ENCODE assay signal across 9 cellular contexts in the genomic region with DNA sequence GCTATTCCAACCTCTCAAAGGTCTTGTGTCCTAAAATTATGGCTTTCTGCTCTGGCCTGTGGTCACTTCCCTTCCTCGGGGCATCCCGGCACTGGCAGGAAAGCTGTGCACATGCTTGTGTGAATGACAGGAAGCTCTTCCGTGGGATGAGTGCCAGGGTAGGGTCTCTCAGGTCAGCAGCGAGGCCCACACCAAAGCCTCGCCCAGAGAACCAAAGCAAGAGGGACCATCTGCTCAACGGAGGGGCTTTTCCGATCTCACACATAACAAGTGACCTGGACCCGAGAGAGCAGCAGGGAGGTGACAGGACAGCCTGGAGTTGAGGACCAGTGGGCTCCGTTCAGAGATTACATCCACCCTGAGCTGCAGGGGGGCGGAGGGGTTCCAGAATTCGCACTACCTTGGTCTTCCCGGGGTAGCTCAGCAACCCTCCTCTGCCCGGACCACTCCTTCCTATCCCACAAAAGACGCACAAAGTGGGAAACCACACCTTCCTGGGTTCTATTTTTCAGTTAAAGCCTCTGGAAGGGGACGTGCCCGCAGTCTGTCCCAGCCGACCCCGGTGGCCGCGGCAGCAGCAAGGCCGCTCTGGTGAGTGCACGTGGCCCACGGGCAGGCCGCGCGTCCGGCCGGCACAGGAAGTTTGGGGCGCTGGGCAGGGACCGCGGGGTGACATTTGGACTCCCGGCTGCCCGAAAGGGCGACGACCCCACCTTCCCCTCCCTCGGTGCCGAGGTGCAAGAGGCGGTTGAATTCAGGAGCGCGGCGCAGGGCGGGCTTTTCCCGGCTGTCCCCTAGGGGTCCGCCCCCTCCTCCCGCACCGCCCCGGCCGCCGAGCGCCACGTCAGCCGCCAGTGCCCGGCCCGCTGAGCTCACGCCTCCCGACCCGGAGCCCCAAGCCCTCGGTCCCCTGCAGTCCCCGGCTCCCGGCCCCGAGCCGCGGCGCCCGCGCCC. TPM values are rescaled to one million over a fixed set of nuclear protein-coding genes. Genes with fewer than 3 reads are reported as not detected.
DNase-seq lines count a peak whose midpoint lies in the region; ATAC-seq, FAIRE-seq and TF ChIP-seq lines count a peak whose summit lies in the region.
"Had no signal": no experiment of that assay in that cellular context is flagged by ENCODE, and none has a peak within 500 bp of the region (broad histone marks: within the 10 kb centered on the region; RNA-seq: fewer than 3 reads in every experiment).

No MANE protein-coding gene starts in this region.

- peaks cover 5% of the 10 kb centered on the region for H3K9me1 ChIP-seq in K562 (ENCODE audit: control insufficient read depth, insufficient read depth, low read length)

- H3F3A ChIP-seq in SK-N-SH (replicated peaks; ENCODE audit: insufficient read depth), result peaks cover 3% of the 10 kb centered on the region

- no peak for TF ChIP-seq CTCF in SK-N-SH (IDR thresholded peaks at IDR 0.05)
- TF ChIP-seq CTCF in K562 (IDR thresholded peaks at IDR 0.05 in 2 of 3, conservative IDR thresholded peaks at IDR 0.05 in 1 of 3; ENCODE audit: insufficient read depth in 2 of 3, low read depth in 1 of 3, low read length in 3 of 3), result no peak

- H2AFZ ChIP-seq in SK-N-SH (ENCODE audit: low read depth), result peak overlapping the region; percentile 33; the same call in 1 of the 2 replicates
- H2AFZ ChIP-seq in K562 (ENCODE audit: low read depth, low read length), result peak overlapping the region; percentile 71

- no peaks in the 10 kb centered on the region for H3K27me3 ChIP-seq in BLaER1 treated with 17β-estradiol and CSF1 and Interleukin-3, amounts not matched to agents 10 nM and 100 nM
- H3K27me3 ChIP-seq in SK-N-SH (ENCODE audit: insufficient read depth), result peaks cover 6% of the 10 kb centered on the region; the same call in 1 of the 2 replicates
- H3K27me3 ChIP-seq in K562 (ENCODE audit: control insufficient read depth in 2 of 2, insufficient read depth in 2 of 2, low read length in 2 of 2), result peaks cover 5 to 14% of the 10 kb centered on the region in 2 experiments; a peak in 3 of 5 replicates

- POLR2A ChIA-PET in SK-N-SH (lab: Yijun Ruan, JAX), result interaction anchor here (1.0 kb wide), 1 partner anchor 16 kb away, joined by 3 read pairs; no protein-coding TSS in a partner anchor
- POLR2A ChIA-PET in K562 (lab: Yijun Ruan, JAX), result interaction anchor here (0.7 to 4.5 kb wide), 6 partner anchors 8 to 520 kb away, joined by 3 to 29 read pairs (median 3); partner anchors contain the start of gene BLOC1S5

- WGBS in SK-N-SH (ENCODE audit: low lambda C conversion rate), result 4% methylated on average over 12 of the region's 66 CpGs
- WGBS in K562 (ENCODE audit: insufficient coverage, low coverage, missing lambda C conversion rate), result 2% methylated on average over 35 of the region's 66 CpGs

- no peaks in the 10 kb centered on the region; the same call in 1 of the 2 replicates for H3K9me2 ChIP-seq in SK-N-SH

- no peaks in the 10 kb centered on the region for H3K9me3 ChIP-seq in BLaER1 treated with 17β-estradiol and CSF1 and Interleukin-3, amounts not matched to agents 10 nM and 100 nM (replicated peaks in 1 of 11)
- H3K9me3 ChIP-seq in SK-N-SH, result no peaks in the 10 kb centered on the region
- no peaks in the 10 kb centered on the region for H3K9me3 ChIP-seq in K562 (replicated peaks; ENCODE audit: control insufficient read depth, insufficient read depth, low read depth, low read length)
- H3K9me3 ChIP-seq in iPS-18c (ENCODE audit: control insufficient read depth, insufficient read depth, low read length), result no peaks in the 10 kb centered on the region

- FAIRE-seq in K562 (lab: Jason Lieb, UNC), result no peak
- FAIRE-seq: TTC549 had no signal

- peak; percentile 91 for DNase-seq in SK-N-SH
- peak; percentile 78 to 86 (median 84) for DNase-seq in K562 (ENCODE audit: extremely low read depth in 1 of 4, low spot score in 3 of 4)
- no peak for DNase-seq in NCI-H1436 (lab: John Stamatoyannopoulos, UW)

- BruUV-seq in K562 (replicated peaks; lab: Mats Ljungman, UMichigan), result TSS peak; percentile 45

- intact Hi-C loops in K562 (cut with micrococcal nuclease), result loop anchor here (5.0 kb wide), 2 partner anchors 68 to 153 kb away; partner anchors contain the start of gene BLOC1S5

- in situ Hi-C loops in K562 (cut with MboI), result no loop called here

- peak overlapping the region; percentile 79 to 92 (median 88) for H3K4me3 ChIP-seq in BLaER1 treated with 17β-estradiol and CSF1 and Interleukin-3, amounts not matched to agents 10 nM and 100 nM
- H3K4me3 ChIP-seq in SK-N-SH (ENCODE audit: low read depth in 2 of 2, low read length in 1 of 2), result peak overlapping the region; percentile 72 to 85
- H3K4me3 ChIP-seq in K562, result peak overlapping the region; percentile 75
- peak overlapping the region; percentile 78 for H3K4me3 ChIP-seq in iPS-18c (ENCODE audit: insufficient read depth, low read depth, low read length)
- peak overlapping the region; percentile 58 to 97 (median 86) for H3K4me3 ChIP-seq in skin epidermis

- TF ChIP-seq POLR2A in K562 (conservative IDR thresholded peaks at IDR 0.05), result peak; percentile 64

- H3K27ac ChIP-seq in BLaER1 treated with 17β-estradiol and CSF1 and Interleukin-3, amounts not matched to agents 10 nM and 100 nM, result peak overlapping the region; percentile 75 to 90 (median 82); a peak in 21 of 22 replicates
- H3K27ac ChIP-seq in SK-N-SH (ENCODE audit: low read depth in 2 of 2, low read length in 1 of 2) (peak overlapping the region; percentile 43 to 65; a peak in 3 of 4 replicates), K562 (ENCODE audit: extremely low read depth, low read depth, low read length) (peak overlapping the region; percentile 77), skin epidermis (peak overlapping the region; percentile 62 to 95 (median 86))

- no peak for TF ChIP-seq RAD21 in SK-N-SH (IDR thresholded peaks at IDR 0.05; ENCODE audit: low read length)
- no peak for TF ChIP-seq RAD21 in K562 (CRISPR knock-in tag; conservative IDR thresholded peaks at IDR 0.05 in 1 of 2, IDR thresholded peaks at IDR 0.05 in 1 of 2)

- peaks cover 6 to 35% (median 18%) of the 10 kb centered on the region in 11 experiments; a peak in 21 of 22 replicates for H3K36me3 ChIP-seq in BLaER1 treated with 17β-estradiol and CSF1 and Interleukin-3, amounts not matched to agents 10 nM and 100 nM
- H3K36me3 ChIP-seq in SK-N-SH (replicated peaks in 1 of 2; ENCODE audit: control insufficient read depth in 1 of 2, insufficient read depth in 2 of 2, low read length in 1 of 2) (peaks cover 7 to 8% of the 10 kb centered on the region in 2 experiments), K562 (ENCODE audit: control insufficient read depth, insufficient read depth, low read length) (peaks cover 33% of the 10 kb centered on the region)

- H3K4me2 ChIP-seq in BLaER1 treated with 17β-estradiol and CSF1 and Interleukin-3, amounts not matched to agents 10 nM and 100 nM, result peak overlapping the region; percentile 88 to 99 (median 97)
- H3K4me2 ChIP-seq in SK-N-SH (peak overlapping the region; percentile 99), K562 (ENCODE audit: insufficient read depth, low read length) (peak overlapping the region; percentile 92)

- TF ChIP-seq EP300 in SK-N-SH (IDR thresholded peaks at IDR 0.05; ENCODE audit: borderline replicate concordance in 1 of 2, low read depth in 1 of 2, low read length in 1 of 2) (no peak), K562 (IDR thresholded peaks at IDR 0.05; ENCODE audit: low read length) (no peak)

- H3K9ac ChIP-seq in BLaER1 treated with 17β-estradiol and CSF1 and Interleukin-3, amounts not matched to agents 10 nM and 100 nM, result peak overlapping the region; percentile 86 to 95 (median 90)
- H3K9ac ChIP-seq in SK-N-SH (peak overlapping the region; percentile 67), K562 (ENCODE audit: insufficient read depth in 1 of 2, low read depth in 2 of 2, low read length in 2 of 2) (peak overlapping the region; percentile 81 to 93)

- peaks cover 53% of the 10 kb centered on the region for H3K79me2 ChIP-seq in SK-N-SH (ENCODE audit: insufficient read depth)
- H3K79me2 ChIP-seq in K562 (ENCODE audit: control insufficient read depth, insufficient read depth, low read length), result peaks cover 53% of the 10 kb centered on the region

- CTCF ChIA-PET in SK-N-SH (lab: Yijun Ruan, JAX) (interaction anchor here (0.7 to 1.2 kb wide), 2 partner anchors 20 to 95 kb away, joined by 3 read pairs; no protein-coding TSS in a partner anchor), K562 (lab: Yijun Ruan, JAX; ENCODE audit: low intra/inter-chr PET ratio) (no interaction called here)

- ATAC-seq in GM19035 (IDR thresholded peaks at IDR 0.05; ENCODE audit: unreplicated experiment) (peak; percentile 30), HG03432 (IDR thresholded peaks at IDR 0.05; ENCODE audit: unreplicated experiment) (peak; percentile 37), K562 (peak; percentile 74)

- peaks cover 22 to 42% (median 26%) of the 10 kb centered on the region in 10 experiments for H3K4me1 ChIP-seq in BLaER1 treated with 17β-estradiol and CSF1 and Interleukin-3, amounts not matched to agents 10 nM and 100 nM
- peaks cover 11% of the 10 kb centered on the region in 2 experiments; a peak in 2 of 4 replicates for H3K4me1 ChIP-seq in SK-N-SH (ENCODE audit: control insufficient read depth in 1 of 2, insufficient read depth in 2 of 2, low read depth in 1 of 2, low read length in 1 of 2)
- peaks cover 28 to 44% of the 10 kb centered on the region in 2 experiments for H3K4me1 ChIP-seq in K562 (replicated peaks in 1 of 2; ENCODE audit: control insufficient read depth in 2 of 2, insufficient read depth in 2 of 2, low read length in 2 of 2)

- H4K20me1 ChIP-seq in BLaER1 treated with 17β-estradiol and CSF1 and Interleukin-3, amounts not matched to agents 10 nM and 100 nM, result peaks cover 23 to 53% (median 46%) of the 10 kb centered on the region in 11 experiments
- H4K20me1 ChIP-seq in SK-N-SH (ENCODE audit: insufficient read depth), result peaks cover 48% of the 10 kb centered on the region
- H4K20me1 ChIP-seq in K562 (replicated peaks; ENCODE audit: control insufficient read depth, insufficient read depth, low read length), result peaks cover 34% of the 10 kb centered on the region

RNA-seq across cellular contexts. Expression of gene TXNDC5, which starts 1.0 kb away (rescaled TPM):
- polyA plus RNA-seq in SK-N-SH (2012; rRNA removed) (187 and 207 TPM in 2 replicates), K562 (2011; rRNA removed) (148 and 164 TPM in 2 replicates), K562 (2014; fragmentation: Illumina TruSeq; extraction: Trizol) (146 and 156 TPM in 2 replicates), K562 (2014; fragmentation: Nextera tagmentation; extraction: Ambion mirVana) (10 to 100 TPM; 33.9 to 44.0 TPM), K562 (2014; rRNA removed) (101 and 125 TPM in 2 replicates)
- 211 and 225 TPM in 2 replicates for polyA plus RNA-seq in SK-N-SH (2012; cell fraction: cytosol; rRNA removed)
- polyA plus RNA-seq in SK-N-SH (2012; cell fraction: nucleus; rRNA removed), result 83.9 and 122 TPM in 2 replicates
- total RNA-seq in K562 (2011; cell fraction: chromatin; rRNA removed; ENCODE audit: low replicate concordance), result 113 and 119 TPM in 2 replicates
- 126 TPM in 2 replicates for total RNA-seq in K562 (2011; cell fraction: nucleolus; rRNA removed)
- 204 and 291 TPM in 2 replicates for total RNA-seq in K562 (2011; cell fraction: nucleoplasm; rRNA removed)
- total RNA-seq in K562 (2014; rRNA removed) (136 and 163 TPM in 2 replicates), K562 (2014; rRNA removed; fragmentation: Illumina TruSeq; extraction: Trizol) (133 and 142 TPM in 2 replicates), K562 (2015; rRNA removed; fragmentation: Illumina TruSeq; extraction: Trizol) (145 and 151 TPM in 2 replicates), K562 (2021) (137 and 139 TPM in 2 replicates)
- 93.6 and 158 TPM in 2 replicates for polyA plus RNA-seq in K562 (2011; cell fraction: cytosol; rRNA removed)
- polyA plus RNA-seq in K562 (2011; cell fraction: nucleus; rRNA removed), result 77.6 and 108 TPM in 2 replicates
- 111 and 153 TPM in 2 replicates for polyA plus RNA-seq in K562 (2012)
- polyA minus RNA-seq in K562 (2011; rRNA and poly(A)+ RNA removed), result 135 and 149 TPM in 2 replicates
- 72.4 and 78.1 TPM in 2 replicates for polyA minus RNA-seq in K562 (2011; cell fraction: cytosol; rRNA and poly(A)+ RNA removed)
- 27.7 and 54.0 TPM in 2 replicates for polyA minus RNA-seq in K562 (2011; cell fraction: nucleus; rRNA and poly(A)+ RNA removed)
